In genomic region chr19:10086904-10087256, GRCh38 we compare ENCODE assay signal across 8 cellular contexts. TPM values are rescaled to one million over a fixed set of nuclear protein-coding genes. Genes with fewer than 3 reads are reported as not detected.
DNase-seq lines count a peak whose midpoint lies in the region; ATAC-seq lines count a peak whose summit lies in the region.

No MANE protein-coding gene starts in this region.

- H3K27ac Mint-ChIP-seq in IgD-negative memory B cell: peak overlapping the region in 1 of 3 donors; percentile 32
- peak overlapping the region; percentile 60 to 77 for H3K27ac Mint-ChIP-seq in activated naive CD4-positive, alpha-beta T cell treated with anti-CD3 and anti-CD28 coated beads, Interleukin-2, amount 50 U/mL, for 72 hours

- H3K27me3 Mint-ChIP-seq in IgD-negative memory B cell: no peaks in the 10 kb centered on the region

- H3K36me3 Mint-ChIP-seq in IgD-negative memory B cell: peaks cover 4% of the 10 kb centered on the region
- peaks cover 0 to 23% of the 10 kb centered on the region in 2 donors for H3K36me3 Mint-ChIP-seq in activated naive CD4-positive, alpha-beta T cell treated with anti-CD3 and anti-CD28 coated beads, Interleukin-2, amount 50 U/mL, for 72 hours

- no peaks in the 10 kb centered on the region for H3K9me3 ChIP-seq in iPS-18c (ENCODE audit: control insufficient read depth, insufficient read depth, low read length)

- H3K4me3 Mint-ChIP-seq in IgD-negative memory B cell: peak overlapping the region; percentile 81 to 95 (median 88)

- H3K4me1 Mint-ChIP-seq in IgD-negative memory B cell: peaks cover 15 to 16% (median 15%) of the 10 kb centered on the region in 3 donors

- ATAC-seq in activated naive CD4-positive, alpha-beta T cell treated with anti-CD3 and anti-CD28 coated beads, Interleukin-2, amount 50 U/mL, for 72 hours: peak in 1 of 2 donors; percentile 19
- ATAC-seq in GM18873 (IDR thresholded peaks at IDR 0.05; ENCODE audit: low FRiP score, unreplicated experiment) (no peak), GM19035 (IDR thresholded peaks at IDR 0.05; ENCODE audit: unreplicated experiment) (no peak)

- no peaks in the 10 kb centered on the region for H3K9me3 Mint-ChIP-seq in IgD-negative memory B cell
- no peaks in the 10 kb centered on the region for H3K9me3 Mint-ChIP-seq in activated naive CD4-positive, alpha-beta T cell treated with anti-CD3 and anti-CD28 coated beads, Interleukin-2, amount 50 U/mL, for 72 hours

- H3K4me3 ChIP-seq in iPS-18c (ENCODE audit: insufficient read depth, low read depth, low read length): peak overlapping the region; percentile 94

- DNase-seq in activated naive CD4-positive, alpha-beta T cell treated with anti-CD3 and anti-CD28 coated beads, Interleukin-2, amount 50 U/mL, for 72 hours (ENCODE audit: low spot score in 2 of 2): no peak
- peak; percentile 45 to 72 for DNase-seq in stimulated activated CD4-positive, alpha-beta T cell treated with anti-CD3 and anti-CD28 coated beads, Interleukin-4, amount 100 ng/mL, for 4 hours
- DNase-seq in COLO668 (lab: John Stamatoyannopoulos, UW; ENCODE audit: unreplicated experiment) (no peak), cortex of kidney (lab: John Stamatoyannopoulos, UW) (no peak)

RNA-seq across cellular contexts. Expression of gene SHFL, which starts 0.8 kb away (rescaled TPM):
- 63.2 TPM for polyA plus RNA-seq in IgD-negative memory B cell
- total RNA-seq in activated naive CD4-positive, alpha-beta T cell treated with anti-CD3 and anti-CD28 coated beads, Interleukin-2, amount 50 U/mL, for 72 hours: 10 to 100 TPM; 56.5 to 76.1 TPM

RNA-seq across cellular contexts. Expression of gene ANGPTL6, which starts 15.6 kb away (rescaled TPM):
- polyA plus RNA-seq in IgD-negative memory B cell: 1.3 TPM
- total RNA-seq in activated naive CD4-positive, alpha-beta T cell treated with anti-CD3 and anti-CD28 coated beads, Interleukin-2, amount 50 U/mL, for 72 hours: 10 to 100 TPM in 1 of 2 donors, 1 to 10 TPM in 1; 9.1 to 17.1 TPM

RNA-seq across cellular contexts. Expression of gene PPAN, which starts 19.3 kb away (rescaled TPM):
- 37.5 TPM for polyA plus RNA-seq in IgD-negative memory B cell
- total RNA-seq in activated naive CD4-positive, alpha-beta T cell treated with anti-CD3 and anti-CD28 coated beads, Interleukin-2, amount 50 U/mL, for 72 hours: 100 to 1,000 TPM in 1 of 2 donors, 10 to 100 TPM in 1; 52.7 to 209 TPM

RNA-seq across cellular contexts. Expression of gene P2RY11, which starts 24.6 kb away (rescaled TPM):
- polyA plus RNA-seq in IgD-negative memory B cell: 3.3 TPM
- total RNA-seq in activated naive CD4-positive, alpha-beta T cell treated with anti-CD3 and anti-CD28 coated beads, Interleukin-2, amount 50 U/mL, for 72 hours: 100 to 1,000 TPM in 1 of 2 donors, 10 to 100 TPM in 1; 18.1 to 101 TPM

RNA-seq across cellular contexts. Expression of gene EIF3G, which starts 32.8 kb away (rescaled TPM):
- polyA plus RNA-seq in IgD-negative memory B cell: 214 TPM
- 100 to 1,000 TPM; 223 to 292 TPM for total RNA-seq in activated naive CD4-positive, alpha-beta T cell treated with anti-CD3 and anti-CD28 coated beads, Interleukin-2, amount 50 U/mL, for 72 hours

Comparison
In these comparisons a context has a peak if more than half of its experiments do, and no peak if none do; other contexts are left out.
1. DNase-seq: peak in stimulated activated CD4-positive, alpha-beta T cell treated with anti-CD3 and anti-CD28 coated beads, Interleukin-4, amount 100 ng/mL, for 4 hours (2 of 2); none in activated naive CD4-positive, alpha-beta T cell treated with anti-CD3 and anti-CD28 coated beads, Interleukin-2, amount 50 U/mL, for 72 hours (0 of 2), COLO668 (single experiment) and cortex of kidney (single experiment).